In the genomic region with DNA sequence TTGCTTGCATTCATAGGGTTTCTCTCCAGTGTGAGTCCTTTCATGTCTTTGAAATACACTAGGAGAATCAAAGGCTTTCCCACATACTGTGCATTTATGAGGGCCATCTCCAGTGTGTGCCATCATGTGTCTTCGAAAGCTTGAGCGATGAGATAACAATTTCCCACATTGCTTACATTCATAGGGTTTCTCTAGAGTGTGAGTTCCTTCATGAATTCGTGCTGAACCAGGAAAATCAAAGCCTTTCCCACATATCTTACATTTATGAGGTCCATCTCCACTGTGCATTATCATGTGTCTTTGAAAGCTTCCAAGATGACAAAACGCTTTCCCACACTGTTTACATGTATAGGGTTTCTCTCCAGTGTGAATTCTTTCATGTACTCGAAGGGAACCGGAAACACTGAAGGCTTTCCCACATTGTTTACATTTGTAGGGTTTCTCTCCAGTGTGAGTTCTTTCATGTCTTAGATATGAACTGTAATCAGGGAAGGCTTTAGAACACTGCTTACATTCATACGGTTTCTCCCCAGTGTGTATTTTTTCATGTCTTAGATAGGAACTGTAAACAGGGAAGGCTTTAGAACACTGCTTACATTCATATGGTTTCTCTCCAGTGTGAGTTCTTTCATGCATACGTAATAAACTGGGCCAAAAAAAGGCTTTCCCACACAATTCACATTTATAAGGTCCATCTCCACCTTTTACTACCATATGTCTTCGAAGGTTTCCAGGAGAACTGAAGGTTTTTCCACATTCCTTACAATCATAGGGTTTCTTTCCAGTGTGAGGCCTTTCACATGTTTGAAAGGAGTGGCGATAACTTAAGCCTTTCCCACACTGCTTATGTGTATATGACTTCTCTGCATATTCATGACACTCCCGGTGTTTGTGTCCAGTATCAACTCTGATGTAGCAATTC, we compare ENCODE assay signal across 1 cellular context.
TF ChIP-seq lines count a peak whose summit lies in the region.

No MANE protein-coding gene starts in this region.

TF ChIP-seq in HEK293, 187 proteins besides CTCF, POLR2A, EP300 and RAD21 (continued from another document):
- no peak for TF ChIP-seq ZNF274 (IDR thresholded peaks at IDR 0.05; ENCODE audit: low read length)
- peak; percentile 88 for TF ChIP-seq ZNF274 (tag by site-specific recombination; IDR thresholded peaks at IDR 0.05; ENCODE audit: borderline replicate concordance)
